ENCODE assay signal across 8 cellular contexts in genomic region chr10:101602767-101603398, GRCh38. TPM values are rescaled to one million over a fixed set of nuclear protein-coding genes. Genes with fewer than 3 reads are reported as not detected.
DNase-seq lines count a peak whose midpoint lies in the region; ATAC-seq and TF ChIP-seq lines count a peak whose summit lies in the region.

No MANE protein-coding gene starts in this region.

- DNase-seq in Daoy (ENCODE audit: low read depth) (peak; percentile 69), NCI-H526 (lab: John Stamatoyannopoulos, UW) (peak; percentile 54 to 85), choroid plexus epithelial cell (ENCODE audit: low read depth) (peak; percentile 82)
- peak; percentile 86 for DNase-seq in activated CD4-positive, alpha-beta T cell treated with anti-CD3 and anti-CD28 coated beads for 48 hours
- DNase-seq in stimulated activated CD4-positive, alpha-beta T cell treated with anti-CD3 and anti-CD28 coated beads, TNF-alpha, amount 100 ng/mL, for 48 hours (ENCODE audit: low read depth in 3 of 3) = peak; percentile 36 to 58 (median 55)

- H3K9ac ChIP-seq in liver (ENCODE audit: low read depth in 1 of 2, low read length in 2 of 2) = no peak overlapping the region

- no peak overlapping the region for H3K27ac ChIP-seq in liver (ENCODE audit: low read depth in 1 of 2, low read length in 2 of 2)

- H3K9me3 ChIP-seq in liver (ENCODE audit: control insufficient read depth in 4 of 4, low read length in 3 of 4) = no peaks in the 10 kb centered on the region

- H3K4me3 ChIP-seq in choroid plexus epithelial cell (ENCODE audit: low read depth, low read length) = no peak overlapping the region
- H3K4me3 ChIP-seq in liver (ENCODE audit: low read depth in 1 of 3, low read length in 3 of 3) = no peak overlapping the region

- H3K36me3 ChIP-seq in liver (ENCODE audit: control insufficient read depth in 4 of 4, insufficient read depth in 3 of 4, low read depth in 1 of 4, low read length in 3 of 4) = peaks cover 0 to 10% (median 4%) of the 10 kb centered on the region in 4 donors

- WGBS in liver = 30% methylated on average over 6 of the region's 6 CpGs

- ATAC-seq in HG02981 (IDR thresholded peaks at IDR 0.05; ENCODE audit: unreplicated experiment) (peak; percentile 72), GM21423 (IDR thresholded peaks at IDR 0.05; ENCODE audit: unreplicated experiment) (no peak)

- TF ChIP-seq CTCF in choroid plexus epithelial cell (conservative IDR thresholded peaks at IDR 0.05; ENCODE audit: low read depth, low read length) = peak; percentile 98
- TF ChIP-seq CTCF in liver (IDR thresholded peaks at IDR 0.05; ENCODE audit: low read depth, low read length, missing input control) = peak; percentile 78

- TF ChIP-seq RAD21 in liver (IDR thresholded peaks at IDR 0.05) = peak; percentile 85 to 91

- no peaks in the 10 kb centered on the region for H3K4me1 ChIP-seq in liver (ENCODE audit: control insufficient read depth in 4 of 4, insufficient read depth in 4 of 4, low read length in 3 of 4)

- no peaks in the 10 kb centered on the region for H3K27me3 ChIP-seq in liver (ENCODE audit: control insufficient read depth in 4 of 4, insufficient read depth in 4 of 4, low read length in 3 of 4)

TF ChIP-seq in liver, 16 proteins besides CTCF, POLR2A, EP300 and RAD21:
- no peak for TF ChIP-seq JUND (IDR thresholded peaks at IDR 0.05)
- TF ChIP-seq ATF3 (IDR thresholded peaks at IDR 0.05) = no peak
- TF ChIP-seq YY1 (IDR thresholded peaks at IDR 0.05) = peak; percentile 32
- no peak for TF ChIP-seq HNF4A (conservative IDR thresholded peaks at IDR 0.05)
- TF ChIP-seq NR2F2 (IDR thresholded peaks at IDR 0.05) = no peak
- TF ChIP-seq REST (IDR thresholded peaks at IDR 0.05) = no peak
- TF ChIP-seq TAF1 (conservative IDR thresholded peaks at IDR 0.05) = no peak
- TF ChIP-seq FOXA1 (IDR thresholded peaks at IDR 0.05) = no peak
- no peak for TF ChIP-seq EGR1 (IDR thresholded peaks at IDR 0.05; ENCODE audit: low read depth in 2 of 2)
- no peak for TF ChIP-seq ZBTB33 (IDR thresholded peaks at IDR 0.05)
- no peak for TF ChIP-seq HNF4G (IDR thresholded peaks at IDR 0.05)
- no peak for TF ChIP-seq SP1 (IDR thresholded peaks at IDR 0.05)
- TF ChIP-seq RXRA (IDR thresholded peaks at IDR 0.05) = peak; percentile 42 to 72
- no peak for TF ChIP-seq MAX (IDR thresholded peaks at IDR 0.05)
- TF ChIP-seq GABPA (IDR thresholded peaks at IDR 0.05 in 1 of 2, conservative IDR thresholded peaks at IDR 0.05 in 1 of 2) = no peak
- peak; percentile 5 for TF ChIP-seq FOXA2 (IDR thresholded peaks at IDR 0.05)

RNA-seq across cellular contexts. Expression of gene DPCD, which starts 14.8 kb away (rescaled TPM):
- total RNA-seq in Daoy (2014; rRNA removed; shearing (Covaris generic)) = 76.1 and 85.7 TPM in 2 replicates
- total RNA-seq in liver = 1 to 10 TPM; 5.1 to 5.9 TPM
- 1 to 10 TPM; 5.3 to 6.9 TPM for polyA plus RNA-seq in liver

RNA-seq across cellular contexts. Expression of gene POLL, which starts 14.8 kb away (rescaled TPM):
- 4.6 and 6.5 TPM in 2 replicates for total RNA-seq in Daoy (2014; rRNA removed; shearing (Covaris generic))
- total RNA-seq in liver = 10 to 100 TPM; 11.3 to 13.0 TPM
- 1 to 10 TPM; 8.8 to 9.2 TPM for polyA plus RNA-seq in liver

Comparison
In these comparisons a context has a peak if more than half of its experiments do, and no peak if none do; other contexts are left out.
1. RNA of gene DPCD, which starts 14.8 kb away (total RNA-seq): 76.1 to 85.7 TPM in Daoy; 5.1 to 5.9 TPM in liver; every median in the first group is over 10 times any median in the second.
2. Peak in every context shown above with its lines, with median percentiles within 50 percentile points of each other: DNase-seq.